In genomic region chr13:114067886-114068722, GRCh38 we compare ENCODE assay signal across 9 cellular contexts.
DNase-seq lines count a peak whose midpoint lies in the region; ATAC-seq and TF ChIP-seq lines count a peak whose summit lies in the region.
"Had no signal": no experiment of that assay in that cellular context is flagged by ENCODE, and none has a peak within 500 bp of the region (broad histone marks: within the 10 kb centered on the region; RNA-seq: fewer than 3 reads in every experiment).

No MANE protein-coding gene starts in this region.

- TF ChIP-seq CTCF in gastrocnemius medialis (IDR thresholded peaks at IDR 0.05 in 4 of 5, conservative IDR thresholded peaks at IDR 0.05 in 1 of 5) = no peak

- peaks cover 31 to 47% of the 10 kb centered on the region in 2 donors for H3K4me1 ChIP-seq in gastrocnemius medialis

- DNase-seq in activated gamma-delta T cell treated with Interleukin-2 at 50 U/mL for 16 hours (peak; percentile 27), activated gamma-delta T cell (lab: John Stamatoyannopoulos, UW) (no peak), RPMI8226 (peak; percentile 84), gastrocnemius medialis (peak in 1 of 2 donors; percentile 14), GM03348 (ENCODE audit: low spot score) (no peak), SKM-1 (lab: John Stamatoyannopoulos, UW; ENCODE audit: unreplicated experiment) (no peak), GOT3 (lab: John Stamatoyannopoulos, UW) (no peak)

- no peaks in the 10 kb centered on the region for H3K27me3 Mint-ChIP-seq in dendritic cell treated with granulocyte-macrophage colony-stimulating factor and Interleukin-4, amounts not matched to agents 40 ng/mL and 50 ng/mL, for 4 days

- H3K4me3 ChIP-seq in gastrocnemius medialis = no peak overlapping the region

- H3K27me3 ChIP-seq in gastrocnemius medialis = no peaks in the 10 kb centered on the region

- peaks cover 25% of the 10 kb centered on the region for H3K36me3 Mint-ChIP-seq in dendritic cell treated with granulocyte-macrophage colony-stimulating factor and Interleukin-4, amounts not matched to agents 40 ng/mL and 50 ng/mL, for 4 days (ENCODE audit: low read depth)

- intact Hi-C loops in dendritic cell treated with granulocyte-macrophage colony-stimulating factor and Interleukin-4, amounts not matched to agents 40 ng/mL and 50 ng/mL, for 4 days (cut with micrococcal nuclease) = loop anchor here (5.0 kb wide), 1 partner anchor 64 kb away; the partner anchor contains the start of gene RASA3
- intact Hi-C loops in gastrocnemius medialis (cut with DNase I; ENCODE audit: low total_unique reads) = no loop called here

- H3K9me3 Mint-ChIP-seq in dendritic cell treated with granulocyte-macrophage colony-stimulating factor and Interleukin-4, amounts not matched to agents 40 ng/mL and 50 ng/mL, for 4 days = peaks cover 9% of the 10 kb centered on the region

- H3K4me3 Mint-ChIP-seq in dendritic cell treated with granulocyte-macrophage colony-stimulating factor and Interleukin-4, amounts not matched to agents 40 ng/mL and 50 ng/mL, for 4 days = peak overlapping the region; percentile 57

- TF ChIP-seq POLR2A in gastrocnemius medialis (IDR thresholded peaks at IDR 0.05) = no peak

- no peaks in the 10 kb centered on the region for H3K9me3 ChIP-seq in gastrocnemius medialis

- peaks cover 77% of the 10 kb centered on the region for H3K4me1 Mint-ChIP-seq in dendritic cell treated with granulocyte-macrophage colony-stimulating factor and Interleukin-4, amounts not matched to agents 40 ng/mL and 50 ng/mL, for 4 days (ENCODE audit: low read depth)

- no peaks in the 10 kb centered on the region for H3K36me3 ChIP-seq in gastrocnemius medialis

- no peak for ATAC-seq in gastrocnemius medialis

- in situ Hi-C loops in gastrocnemius medialis (cut with MboI; ENCODE audit: low sequenced_read_pairs in 4 of 4) = no loop called here

- peak overlapping the region; percentile 93 for H3K27ac Mint-ChIP-seq in dendritic cell treated with granulocyte-macrophage colony-stimulating factor and Interleukin-4, amounts not matched to agents 40 ng/mL and 50 ng/mL, for 4 days

- H3K27ac ChIP-seq in gastrocnemius medialis = peak overlapping the region; percentile 93 to 96 (median 95)
- H3K27ac ChIP-seq: C4-2B had no signal

Comparison
In these comparisons a context has a peak if more than half of its experiments do, and no peak if none do; other contexts are left out.
1. DNase-seq: peak in activated gamma-delta T cell treated with Interleukin-2 at 50 U/mL for 16 hours (single experiment) and RPMI8226 (single experiment); none in activated gamma-delta T cell (single experiment), GM03348 (single experiment), SKM-1 (single experiment) and GOT3 (single experiment).